In the genomic region with DNA sequence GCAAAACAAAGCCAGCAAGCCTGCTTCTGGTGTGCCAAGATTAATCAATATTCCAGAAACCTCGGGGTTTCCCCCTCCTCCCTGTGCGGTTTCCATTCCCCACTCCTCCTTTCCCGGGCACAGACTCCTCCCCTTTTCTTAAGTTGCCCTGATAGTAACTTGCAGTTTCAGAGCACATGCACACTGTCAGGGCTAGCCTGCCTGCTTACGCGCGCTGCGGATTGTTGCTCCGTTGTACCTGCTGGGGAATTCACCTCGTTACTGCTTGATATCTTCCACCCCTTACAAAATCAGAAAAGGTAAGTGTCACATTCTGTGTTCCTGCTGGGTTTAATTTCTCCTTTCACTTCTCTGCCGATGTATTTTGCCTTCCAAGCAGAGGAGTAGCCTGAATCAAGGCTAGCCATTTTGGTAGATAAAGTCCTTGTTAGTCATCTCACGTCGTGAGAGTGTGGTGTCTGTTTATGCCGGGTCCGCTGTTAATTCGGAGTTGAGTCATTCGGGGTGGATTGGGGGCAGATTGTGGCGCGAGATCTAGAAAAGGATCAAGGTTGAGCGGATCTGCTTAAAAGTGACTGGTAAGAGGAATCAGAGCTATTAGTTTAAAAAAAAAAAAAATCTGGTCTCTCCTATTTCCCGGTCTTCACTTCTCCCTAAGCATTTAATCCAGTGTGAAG, we compare ENCODE assay signal across 9 cellular contexts. TPM values are rescaled to one million over a fixed set of nuclear protein-coding genes. Genes with fewer than 3 reads are reported as not detected.
DNase-seq lines count a peak whose midpoint lies in the region; ATAC-seq and TF ChIP-seq lines count a peak whose summit lies in the region.
"Had no signal": no experiment of that assay in that cellular context is flagged by ENCODE, and none has a peak within 500 bp of the region (broad histone marks: within the 10 kb centered on the region; RNA-seq: fewer than 3 reads in every experiment).

A gene (plus strand): TSS at position 170 of the 677 bp plus-strand sequence. CDS start 1,818 bp downstream, outside the sequence.

- no peak for DNase-seq in SK-N-MC (ENCODE audit: low read depth, low spot score)
- DNase-seq in colonic mucosa: peak; percentile 48
- peak; percentile 85 for DNase-seq in left kidney (ENCODE audit: low read depth, low spot score)
- DNase-seq in stimulated activated CD4-positive, alpha-beta T cell treated with anti-CD3 and anti-CD28 coated beads, Interleukin-1b, Interleukin-23, amount 100 ng/mL, for 24 hours (ENCODE audit: low read depth in 4 of 4, low spot score in 1 of 4): peak in 3 of 4 experiments; percentile 2 to 36 (median 27)
- DNase-seq in central memory CD4-positive, alpha-beta T cell: no peak

- no peaks in the 10 kb centered on the region for H3F3A ChIP-seq in DOHH2 (ENCODE audit: control insufficient read depth, insufficient read depth)

- H3K36me3 ChIP-seq in DOHH2 (ENCODE audit: control insufficient read depth, low read length) (peaks cover 8% of the 10 kb centered on the region), SK-N-MC (ENCODE audit: insufficient read depth, low read length) (peaks cover 32% of the 10 kb centered on the region), colonic mucosa (no peaks in the 10 kb centered on the region)

- H3K9me2 ChIP-seq in DOHH2 (replicated peaks; ENCODE audit: control insufficient read depth, low read length): no peaks in the 10 kb centered on the region

- no peaks in the 10 kb centered on the region for H4K20me1 ChIP-seq in DOHH2 (ENCODE audit: control insufficient read depth, insufficient read depth, low read depth, low read length)

- H3K9me3 ChIP-seq in DOHH2 (ENCODE audit: control insufficient read depth, insufficient read depth, low read length) (no peaks in the 10 kb centered on the region), SK-N-MC (ENCODE audit: low read depth, low read length) (no peaks in the 10 kb centered on the region), colonic mucosa (no peaks in the 10 kb centered on the region)

- ATAC-seq in GM19467 (IDR thresholded peaks at IDR 0.05; ENCODE audit: unreplicated experiment) (peak; percentile 80), HG03521 (IDR thresholded peaks at IDR 0.05; ENCODE audit: unreplicated experiment) (peak; percentile 79)

- intact Hi-C loops in colonic mucosa (cut with DNase I): no loop called here

- H3K9ac ChIP-seq in SK-N-MC (ENCODE audit: insufficient read length) (peak within 1 kb of the TSS; percentile 76), colonic mucosa (ENCODE audit: low read depth in 2 of 2, low read length in 2 of 2) (peak within 1 kb of the TSS in 1 of 2 donors; percentile 39)

- peak within 1 kb of the TSS; percentile 65 for H3K4me2 ChIP-seq in DOHH2 (ENCODE audit: low read length)

- peaks cover 13% of the 10 kb centered on the region for H3K4me1 ChIP-seq in DOHH2 (ENCODE audit: control insufficient read depth, low read length)
- no peaks in the 10 kb centered on the region for H3K4me1 ChIP-seq in colonic mucosa

- H3K27me3 ChIP-seq in DOHH2 (ENCODE audit: control insufficient read depth, low read length) (peaks cover 26% of the 10 kb centered on the region), colonic mucosa (no peaks in the 10 kb centered on the region)

- peaks cover 10% of the 10 kb centered on the region for H3K79me2 ChIP-seq in DOHH2 (ENCODE audit: control insufficient read depth, low read length)

- H3K27ac ChIP-seq in DOHH2 (ENCODE audit: low read depth, low read length) (peak within 1 kb of the TSS; percentile 27), SK-N-MC (peak within 1 kb of the TSS; percentile 56; the same call in 1 of the 2 replicates), colonic mucosa (no peak within 1 kb of the TSS)

- TF ChIP-seq CTCF in DOHH2 (IDR thresholded peaks at IDR 0.05; ENCODE audit: low read depth, low read length, poor library complexity, severe bottlenecking) (no peak), colonic mucosa (IDR thresholded peaks at IDR 0.05) (no peak)

- peak within 1 kb of the TSS; percentile 83 for H3K4me3 ChIP-seq in DOHH2 (ENCODE audit: low read length)
- H3K4me3 ChIP-seq in SK-N-MC: peak within 1 kb of the TSS; percentile 85
- peak within 1 kb of the TSS; percentile 38 for H3K4me3 ChIP-seq in colonic mucosa

RNA-seq across cellular contexts. Expression of the gene that starts here (rescaled TPM):
- 1 to 10 TPM in 1 of 2 donors, under 1 TPM in 1; 0.50 to 1.9 TPM for total RNA-seq in colonic mucosa
- total RNA-seq: pulmonary artery endothelial cell had no signal

Comparison
In these comparisons a context has a peak if more than half of its experiments do, and no peak if none do; other contexts are left out.
1. DNase-seq: peak in colonic mucosa (single experiment), left kidney (single experiment) and stimulated activated CD4-positive, alpha-beta T cell treated with anti-CD3 and anti-CD28 coated beads, Interleukin-1b, Interleukin-23, amount 100 ng/mL, for 24 hours (3 of 4); none in SK-N-MC (single experiment) and central memory CD4-positive, alpha-beta T cell (single experiment).
2. Peak in every context shown above with its lines, with median percentiles within 50 percentile points of each other: H3K4me3 ChIP-seq.